Comparison of ENCODE assay signal across 8 cellular contexts in genomic region chr15:75903331-75904240, GRCh38. TPM values are rescaled to one million over a fixed set of nuclear protein-coding genes. Genes with fewer than 3 reads are reported as not detected.
DNase-seq lines count a peak whose midpoint lies in the region; ATAC-seq, FAIRE-seq and TF ChIP-seq lines count a peak whose summit lies in the region.

FBXO22 (plus strand) TSS chr15:75903878; CDS start chr15:75903964, 86 bp downstream.

- peak within 1 kb of the TSS; percentile 81 for H3K27ac ChIP-seq in OCI-LY1 (ENCODE audit: low read depth, low read length, poor library complexity, severe bottlenecking)
- H3K27ac ChIP-seq in endothelial cell of umbilical vein (ENCODE audit: insufficient read depth, low read depth, low read length) = peak within 1 kb of the TSS; percentile 43

- BruUV-seq in Calu3 (replicated peaks; lab: Mats Ljungman, UMichigan) = TSS peak; percentile 94
- TSS peak; percentile 90 for BruUV-seq in endothelial cell of umbilical vein (replicated peaks; lab: Mats Ljungman, UMichigan)

- no peak for TF ChIP-seq CTCF in Calu3 (IDR thresholded peaks at IDR 0.05; ENCODE audit: unreplicated experiment)
- no peak for TF ChIP-seq CTCF in OCI-LY1 (IDR thresholded peaks at IDR 0.05; ENCODE audit: low read length)
- no peak for TF ChIP-seq CTCF in endothelial cell of umbilical vein (IDR thresholded peaks at IDR 0.05; ENCODE audit: extremely low read depth in 1 of 2, insufficient read depth in 1 of 2, low read depth in 1 of 2, low read length in 2 of 2)

- H3K79me2 ChIP-seq in OCI-LY1 (ENCODE audit: insufficient read depth, low read length) (peaks cover 38% of the 10 kb centered on the region), endothelial cell of umbilical vein (ENCODE audit: control insufficient read depth, insufficient read depth, low read length) (peaks cover 33% of the 10 kb centered on the region)

- peak within 1 kb of the TSS; percentile 89 for H3K27ac Mint-ChIP-seq in Calu3 (ENCODE audit: unreplicated experiment)

- ATAC-seq in GM21390 (IDR thresholded peaks at IDR 0.05; ENCODE audit: unreplicated experiment) = peak; percentile 95

- DNase-seq in Calu3 = peak; percentile 98
- DNase-seq in HUDEP-2 (lab: John Stamatoyannopoulos, UW; ENCODE audit: unreplicated experiment in 76 of 76) = peak in 74 of 76 experiments; percentile 25 to 90 (median 80)
- peak; percentile 78 for DNase-seq in activated T-cell treated with anti-CD3 and anti-CD28 coated beads for 1 hour (ENCODE audit: low read depth)
- peak; percentile 90 for DNase-seq in endothelial cell of umbilical vein (ENCODE audit: low read depth, low spot score)
- DNase-seq in middle frontal gyrus (ENCODE audit: extremely low spot score, low spot score) = peak; percentile 78
- DNase-seq in stimulated activated CD8-positive, alpha-beta memory T cell treated with anti-CD3 and anti-CD28 coated beads, Interleukin-2, amount 100 ng/mL, for 1 hour (ENCODE audit: low read depth in 2 of 2) = peak; percentile 80 to 81

- H2AFZ ChIP-seq in OCI-LY1 (ENCODE audit: low read length) (peak within 1 kb of the TSS; percentile 84), endothelial cell of umbilical vein (ENCODE audit: low read depth, low read length) (peak within 1 kb of the TSS; percentile 68)

- intact Hi-C loops in Calu3 (cut with micrococcal nuclease; ENCODE audit: unreplicated experiment) = loop anchor here (5.0 kb wide), 1 partner anchor 61 kb away; the partner anchor contains the start of gene UBE2Q2
- intact Hi-C loops in endothelial cell of umbilical vein (cut with micrococcal nuclease) = loop anchor here (1.0 kb wide), 1 partner anchor 59 kb away; no protein-coding TSS in a partner anchor

- H3K4me1 Mint-ChIP-seq in Calu3 (ENCODE audit: low read depth, unreplicated experiment) = no peaks in the 10 kb centered on the region

- FAIRE-seq in endothelial cell of umbilical vein (lab: Jason Lieb, UNC) = peak; percentile 92

- H3K9me1 ChIP-seq in endothelial cell of umbilical vein (replicated peaks; ENCODE audit: control insufficient read depth, extremely low read depth, insufficient read depth, low read length) = no peaks in the 10 kb centered on the region

- peak within 1 kb of the TSS; percentile 97 for H3K9ac ChIP-seq in OCI-LY1 (ENCODE audit: low read length)
- peak within 1 kb of the TSS; percentile 74 for H3K9ac ChIP-seq in endothelial cell of umbilical vein (replicated peaks; ENCODE audit: extremely low read depth, insufficient read depth, low read length)

- H3K9me3 Mint-ChIP-seq in Calu3 (ENCODE audit: low read depth, unreplicated experiment) = no peaks in the 10 kb centered on the region

- peak within 1 kb of the TSS; percentile 97 for H3K4me3 Mint-ChIP-seq in Calu3 (ENCODE audit: low read depth, unreplicated experiment)

- H3K4me1 ChIP-seq in OCI-LY1 (ENCODE audit: insufficient read depth, low read length, severe bottlenecking) (peaks cover 22% of the 10 kb centered on the region), endothelial cell of umbilical vein (ENCODE audit: control insufficient read depth, extremely low read depth, insufficient read depth, low read length) (peaks cover 3% of the 10 kb centered on the region)

- dilution Hi-C loops in endothelial cell of umbilical vein (cut with MboI; ENCODE audit: extremely low pct_ligation_motif_present, low sequenced_read_pairs) = no loop called here

- POLR2A ChIA-PET in endothelial cell of umbilical vein (lab: Charles Lee) = no interaction called here

- H3K36me3 ChIP-seq in OCI-LY1 (ENCODE audit: insufficient read depth, low read length) (peaks cover 28% of the 10 kb centered on the region), endothelial cell of umbilical vein (ENCODE audit: control insufficient read depth in 2 of 2, extremely low read depth in 1 of 2, insufficient read depth in 2 of 2, low read length in 2 of 2) (no peaks in the 10 kb centered on the region)

- H3K4me2 ChIP-seq in OCI-LY1 (ENCODE audit: low read length) (peak within 1 kb of the TSS; percentile 89), endothelial cell of umbilical vein (ENCODE audit: insufficient read depth, low read length) (peak within 1 kb of the TSS; percentile 68)

- H3K36me3 Mint-ChIP-seq in Calu3 (ENCODE audit: insufficient read depth, unreplicated experiment) = peaks cover 28% of the 10 kb centered on the region

- TF ChIP-seq POLR2A in endothelial cell of umbilical vein (IDR thresholded peaks at IDR 0.05; ENCODE audit: low read depth, low read length) = peak; percentile 93

- CTCF ChIA-PET in Calu3 (lab: Charles Lee) = interaction anchor here (1.1 to 1.2 kb wide), 2 partner anchors 9 to 19 kb away, joined by 3 read pairs; no protein-coding TSS in a partner anchor
- CTCF ChIA-PET in endothelial cell of umbilical vein (lab: Charles Lee) = interaction anchor here (0.9 to 2.0 kb wide), 3 partner anchors 18 to 94 kb away, joined by 3 to 6 read pairs (median 4); partner anchors contain the start of gene UBE2Q2

- no peaks in the 10 kb centered on the region for H3F3A ChIP-seq in OCI-LY1 (ENCODE audit: insufficient read depth, low read length)

- no peaks in the 10 kb centered on the region for H3K27me3 ChIP-seq in OCI-LY1 (ENCODE audit: insufficient read depth, low read length)
- H3K27me3 ChIP-seq in endothelial cell of umbilical vein (ENCODE audit: control insufficient read depth in 2 of 2, insufficient read depth in 2 of 2, low read length in 2 of 2) = no peaks in the 10 kb centered on the region

- no peaks in the 10 kb centered on the region for H3K9me3 ChIP-seq in OCI-LY1 (ENCODE audit: low read length)
- H3K9me3 ChIP-seq in endothelial cell of umbilical vein (replicated peaks; ENCODE audit: control insufficient read depth, insufficient read depth, low read length) = no peaks in the 10 kb centered on the region

- H4K20me1 ChIP-seq in OCI-LY1 (ENCODE audit: insufficient read depth, low read length) = no peaks in the 10 kb centered on the region
- peaks cover 3% of the 10 kb centered on the region for H4K20me1 ChIP-seq in endothelial cell of umbilical vein (replicated peaks; ENCODE audit: control insufficient read depth, extremely low read depth, insufficient read depth, low read length)

- peak within 1 kb of the TSS; percentile 85 for H3K4me3 ChIP-seq in OCI-LY1 (ENCODE audit: low read depth, low read length, poor library complexity, severe bottlenecking)
- H3K4me3 ChIP-seq in endothelial cell of umbilical vein (replicated peaks in 1 of 3; ENCODE audit: insufficient read depth in 1 of 3, low read depth in 1 of 3, low read length in 3 of 3) = peak within 1 kb of the TSS; percentile 73 to 87 (median 82)

- H3K9me2 ChIP-seq in OCI-LY1 (ENCODE audit: low read depth, low read length) = no peaks in the 10 kb centered on the region

- H3K27me3 Mint-ChIP-seq in Calu3 (ENCODE audit: unreplicated experiment) = no peaks in the 10 kb centered on the region

TF ChIP-seq in endothelial cell of umbilical vein, 7 proteins besides CTCF, POLR2A, EP300 and RAD21:
- TF ChIP-seq GATA2 (IDR thresholded peaks at IDR 0.05; ENCODE audit: insufficient read depth, insufficient read length, low read depth, low read length) (no peak), POLR2AphosphoS5 (IDR thresholded peaks at IDR 0.05; ENCODE audit: insufficient read depth, low read depth, low read length) (peak; percentile 98), FOS (IDR thresholded peaks at IDR 0.05; ENCODE audit: borderline replicate concordance, insufficient read depth, low read length) (peak; percentile 16), MAX (IDR thresholded peaks at IDR 0.05; ENCODE audit: insufficient read depth, insufficient read length) (no peak), EZH2 (IDR thresholded peaks at IDR 0.05; ENCODE audit: borderline replicate concordance, low read depth, low read length, severe bottlenecking) (no peak), MYC (IDR thresholded peaks at IDR 0.05; ENCODE audit: low read depth, low read length) (peak; percentile 26)

RNA-seq across cellular contexts. Expression of gene FBXO22, which starts in this region (rescaled TPM):
- 49.2 and 49.5 TPM in 2 replicates for total RNA-seq in Calu3 (2022)
- total RNA-seq in endothelial cell of umbilical vein = 41.6 and 42.6 TPM in 2 replicates
- polyA plus RNA-seq in endothelial cell of umbilical vein = 19.9 and 20.8 TPM in 2 replicates
- 26.2 and 26.7 TPM in 2 replicates for polyA plus RNA-seq in endothelial cell of umbilical vein (2011; cell fraction: cytosol; rRNA removed)
- 23.8 and 26.3 TPM in 2 replicates for polyA plus RNA-seq in endothelial cell of umbilical vein (2011; cell fraction: nucleus; rRNA removed)
- 54.7 and 62.6 TPM in 2 replicates for polyA plus RNA-seq in endothelial cell of umbilical vein (2012)
- polyA minus RNA-seq in endothelial cell of umbilical vein = 45.7 and 46.4 TPM in 2 replicates
- polyA minus RNA-seq in endothelial cell of umbilical vein (2011; cell fraction: cytosol; rRNA and poly(A)+ RNA removed) = 55.0 TPM
- polyA minus RNA-seq in endothelial cell of umbilical vein (2011; cell fraction: nucleus; rRNA and poly(A)+ RNA removed) = 21.7 and 24.5 TPM in 2 replicates

Comparison
In these comparisons a context has a peak if more than half of its experiments do, and no peak if none do; other contexts are left out.
1. Peak in every context shown above with its lines: DNase-seq, ATAC-seq, H3K4me3 ChIP-seq and H3K27ac ChIP-seq.